Comparison of ENCODE assay signal across 2 cellular contexts in genomic region chr5:10562202-10563131, GRCh38.
A peak's percentile ranks its signal among the peaks of the same experiment; 100 is the strongest.
TF ChIP-seq lines count a peak whose summit lies in the region.

No MANE protein-coding gene starts in this region.

TF ChIP-seq in IMR-90, 13 proteins besides CTCF, POLR2A, EP300 and RAD21:
- TF ChIP-seq RCOR1 (IDR thresholded peaks at IDR 0.05; ENCODE audit: insufficient replicate concordance, low read length) (no peak), MAFK (IDR thresholded peaks at IDR 0.05; ENCODE audit: low read depth, low read length) (no peak), FOS (IDR thresholded peaks at IDR 0.05; ENCODE audit: low read depth, low read length) (no peak), RFX5 (IDR thresholded peaks at IDR 0.05; ENCODE audit: low read depth, low read length) (no peak), USF2 (IDR thresholded peaks at IDR 0.05; ENCODE audit: low read depth, low read length) (no peak), MXI1 (IDR thresholded peaks at IDR 0.05; ENCODE audit: borderline replicate concordance, low read depth, low read length) (no peak), SMC3 (IDR thresholded peaks at IDR 0.05; ENCODE audit: low read depth, low read length) (no peak)

TF ChIP-seq in H1, 55 proteins besides CTCF, POLR2A, EP300 and RAD21:
- TF ChIP-seq TAF7 (optimal IDR thresholded peaks at IDR 0.05; ENCODE audit: borderline replicate concordance, low read depth, low read length) = no peak
- TF ChIP-seq RXRA (IDR thresholded peaks at IDR 0.05; ENCODE audit: insufficient read depth, low read depth, low read length) = no peak
- peak; percentile 33 for TF ChIP-seq EZH2 (IDR thresholded peaks at IDR 0.05; ENCODE audit: low read depth, low read length, severe bottlenecking)
- peak; percentile 99 for TF ChIP-seq MAX (IDR thresholded peaks at IDR 0.05)
- no peak for TF ChIP-seq ASH2L (IDR thresholded peaks at IDR 0.05; ENCODE audit: low read length)
- TF ChIP-seq E2F6 (IDR thresholded peaks at IDR 0.05) = peak; percentile 97
- no peak for TF ChIP-seq CHD1 (IDR thresholded peaks at IDR 0.05; ENCODE audit: low read depth, low read length)
- TF ChIP-seq RNF2 (IDR thresholded peaks at IDR 0.05; ENCODE audit: borderline replicate concordance, low read depth, low read length, missing control alignments, poor library complexity, severe bottlenecking) = peak; percentile 75
- TF ChIP-seq GABPA (IDR thresholded peaks at IDR 0.05; ENCODE audit: borderline replicate concordance, insufficient read depth, low read length) = 0 out of 2 replicates have a peak, but pooled peaks have one; percentile 21
- TF ChIP-seq CHD7 (IDR thresholded peaks at IDR 0.05; ENCODE audit: insufficient replicate concordance, low read length) = no peak
- TF ChIP-seq CEBPB (IDR thresholded peaks at IDR 0.05; ENCODE audit: low read depth, low read length) = no peak
- no peak for TF ChIP-seq YY1 (IDR thresholded peaks at IDR 0.05; ENCODE audit: low read depth, low read length)
- no peak for TF ChIP-seq JUND (IDR thresholded peaks at IDR 0.05; ENCODE audit: low read length)
- TF ChIP-seq POU5F1 (IDR thresholded peaks at IDR 0.05; ENCODE audit: low read depth, low read length) = no peak
- TF ChIP-seq RBBP5 (IDR thresholded peaks at IDR 0.05; ENCODE audit: borderline replicate concordance, low read depth, low read length) = no peak
- TF ChIP-seq BACH1 (IDR thresholded peaks at IDR 0.05; ENCODE audit: low read length) = no peak
